Comparison of ENCODE assay signal across 1 cellular context in genomic region chr2:85398426-85399182, GRCh38.
TF ChIP-seq lines count a peak whose summit lies in the region.

No MANE protein-coding gene starts in this region.

TF ChIP-seq in K562, 482 proteins besides CTCF, POLR2A, EP300 and RAD21:
- TF ChIP-seq POLR2G (IDR thresholded peaks at IDR 0.05; ENCODE audit: low read depth, low read length) = 0 out of 2 replicates have a peak, but pooled peaks have one; percentile 23
- TF ChIP-seq BCOR (IDR thresholded peaks at IDR 0.05) = no peak
